ENCODE assay signal across 8 cellular contexts in genomic region chr18:12934454-12935071, GRCh38. TPM values are rescaled to one million over a fixed set of nuclear protein-coding genes. Genes with fewer than 3 reads are reported as not detected.
DNase-seq lines count a peak whose midpoint lies in the region; ATAC-seq and TF ChIP-seq lines count a peak whose summit lies in the region.

No MANE protein-coding gene starts in this region.

- intact Hi-C loops in left ventricle myocardium inferior (cut with micrococcal nuclease): loop anchor here (5.0 to 10.0 kb wide), 2 partner anchors 50 to 207 kb away; partner anchors contain the start of gene PTPN2

- H3K4me3 ChIP-seq in GM12865 (ENCODE audit: low read depth, low read length) (no peak overlapping the region), left ventricle myocardium inferior (no peak overlapping the region), retinal pigment epithelial cell (ENCODE audit: low read length) (no peak overlapping the region)

- no peak overlapping the region for H3K27ac ChIP-seq in left ventricle myocardium inferior (replicated peaks)

- ATAC-seq in HG02938 (IDR thresholded peaks at IDR 0.05; ENCODE audit: unreplicated experiment) (no peak), GM18870 (IDR thresholded peaks at IDR 0.05; ENCODE audit: unreplicated experiment) (no peak)

- peak; percentile 84 for DNase-seq in GM12865 (ENCODE audit: low read depth)
- peak; percentile 63 for DNase-seq in NCI-H146 treated with DMSO at 0.1 percent for 48 hours (lab: John Stamatoyannopoulos, UW; ENCODE audit: unreplicated experiment)
- peak; percentile 34 to 77 (median 64) for DNase-seq in T-helper 2 cell
- peak in 54 of 56 donors; percentile 9 to 89 (median 56) for DNase-seq in amygdala (lab: John Stamatoyannopoulos, UW)
- peak; percentile 79 for DNase-seq in left ventricle myocardium inferior
- DNase-seq in retinal pigment epithelial cell (ENCODE audit: low read depth): peak; percentile 55

- H3K9me3 ChIP-seq in left ventricle myocardium inferior (replicated peaks): no peaks in the 10 kb centered on the region

- H3K36me3 ChIP-seq in left ventricle myocardium inferior: no peaks in the 10 kb centered on the region

- TF ChIP-seq CTCF in GM12865 (IDR thresholded peaks at IDR 0.05; ENCODE audit: insufficient read depth, low read depth, low read length, missing control alignments) (peak; percentile 97), left ventricle myocardium inferior (IDR thresholded peaks at IDR 0.05; ENCODE audit: borderline replicate concordance) (peak; percentile 90), retinal pigment epithelial cell (conservative IDR thresholded peaks at IDR 0.05; ENCODE audit: low read depth, low read length) (peak; percentile 95)

- no peaks in the 10 kb centered on the region for H3K27me3 ChIP-seq in left ventricle myocardium inferior (ENCODE audit: low read depth)

- no peaks in the 10 kb centered on the region for H3K4me1 ChIP-seq in left ventricle myocardium inferior

RNA-seq across cellular contexts. Expression of gene SEH1L, which starts 13.2 kb away (rescaled TPM):
- 18.1 TPM for total RNA-seq in left ventricle myocardium inferior

RNA-seq across cellular contexts. Expression of gene PTPN2, which starts 50.5 kb away (rescaled TPM):
- 11.0 TPM for total RNA-seq in left ventricle myocardium inferior

RNA-seq across cellular contexts. Expression of gene CEP192, which starts 56.6 kb away (rescaled TPM):
- total RNA-seq in left ventricle myocardium inferior: 25.6 TPM
